ENCODE assay signal across 20 cellular contexts in genomic region chr1:110272045-110272444, GRCh38.
DNase-seq lines count a peak whose midpoint lies in the region; ATAC-seq, FAIRE-seq and TF ChIP-seq lines count a peak whose summit lies in the region.
"Had no signal": no experiment of that assay in that cellular context is flagged by ENCODE, and none has a peak within 500 bp of the region (broad histone marks: within the 10 kb centered on the region; RNA-seq: fewer than 3 reads in every experiment).

No MANE protein-coding gene starts in this region.

- H3K23me2 ChIP-seq in H1 (ENCODE audit: low read depth, low read length) = no peaks in the 10 kb centered on the region; the same call in 1 of the 2 replicates

- CTCF ChIA-PET in H1 (lab: Charles Lee; ENCODE audit: partially characterized antibody) = interaction anchor here (0.8 to 2.5 kb wide), 4 partner anchors 8 to 189 kb away, joined by 3 to 11 read pairs (median 4); no protein-coding TSS in a partner anchor

- H3K9me3 ChIP-seq in H1 (ENCODE audit: insufficient read depth in 2 of 2, low read depth in 1 of 2, low read length in 1 of 2) = no peaks in the 10 kb centered on the region
- H3K9me3 ChIP-seq: HAP-1 had no signal

- TF ChIP-seq CTCF in GM23338 (conservative IDR thresholded peaks at IDR 0.05; ENCODE audit: low read depth in 2 of 2) = no peak
- TF ChIP-seq CTCF in H1 (IDR thresholded peaks at IDR 0.05; ENCODE audit: control extremely low read depth in 1 of 3, insufficient read depth in 1 of 3, low read depth in 1 of 3, low read length in 3 of 3) = no peak

- DNase-seq in GM23338 (ENCODE audit: low spot score) (peak; percentile 26), H1 (ENCODE audit: low read depth in 1 of 2, low spot score in 2 of 2) (no peak), kidney tubule cell (ENCODE audit: low spot score) (peak; percentile 29), renal cortical epithelial cell (ENCODE audit: low read depth) (peak; percentile 56), AG08395 (ENCODE audit: low spot score) (no peak)
- no peak for DNase-seq in stimulated activated CD4-positive, alpha-beta T cell treated with anti-CD3 and anti-CD28 coated beads, Interleukin-1b, Interleukin-23, amount 100 ng/mL, for 48 hours
- DNase-seq in activated naive CD4-positive, alpha-beta T cell treated with Interleukin-2 at 50 U/mL for 16 hours = no peak
- DNase-seq: AML-193, GDM1, KBM-7, NCI-H1417, NCI-H187 treated with DMSO at 0.1 percent for 48 hours, NCI-H2227 treated with DMSO at 0.1 percent for 48 hours, NCI-H510A treated with DMSO at 0.1 percent for 48 hours, NCI-H82, OCI-M1, Right ventricle myocardium superior had no signal

- no peak for TF ChIP-seq POLR2A in H1 (IDR thresholded peaks at IDR 0.05; ENCODE audit: control extremely low read depth in 1 of 2, low read depth in 2 of 2, low read length in 2 of 2)

- H3K27ac ChIP-seq in GM23338 (ENCODE audit: low read depth) (no peak overlapping the region), H1 (ENCODE audit: low read depth, low read length) (no peak overlapping the region)
- H3K27ac ChIP-seq: C4-2B, SK-N-MC had no signal

- H3K9me3 Mint-ChIP-seq in GM23338 = no peaks in the 10 kb centered on the region

- no peak overlapping the region for H4K5ac ChIP-seq in H1 (ENCODE audit: insufficient read length, low read depth, low read length)

- no peak for TF ChIP-seq EP300 in H1 (IDR thresholded peaks at IDR 0.05; ENCODE audit: borderline replicate concordance in 1 of 2, low read depth in 2 of 2, low read length in 2 of 2)

- no peak; the same call in 2 of the 3 replicates for ATAC-seq in GM23338

- no peak for TF ChIP-seq RAD21 in H1 (IDR thresholded peaks at IDR 0.05 in 1 of 2, conservative IDR thresholded peaks at IDR 0.05 in 1 of 2; ENCODE audit: low read depth in 2 of 2, low read length in 2 of 2)

- H3K27ac Mint-ChIP-seq in GM23338 = no peak overlapping the region

- H3K4ac ChIP-seq in H1 (replicated peaks; ENCODE audit: insufficient read length, low read depth, low read length) = no peak overlapping the region

- H3K27me3 Mint-ChIP-seq in GM23338 (ENCODE audit: insufficient read depth, low read depth, poor library complexity) = no peaks in the 10 kb centered on the region

- POLR2A ChIA-PET in H1 (lab: Charles Lee; ENCODE audit: partially characterized antibody) = interaction anchor here (0.9 kb wide), 1 partner anchor 27 kb away, joined by 3 read pairs; no protein-coding TSS in a partner anchor

- H4K91ac ChIP-seq in H1 (replicated peaks; ENCODE audit: insufficient read length, low read length) = no peak overlapping the region

- no peak overlapping the region for H3K18ac ChIP-seq in H1 (ENCODE audit: extremely low read depth, low read length)

- H3K4me1 Mint-ChIP-seq in GM23338 = peaks cover 4% of the 10 kb centered on the region; the same call in 2 of the 3 replicates

- no peak overlapping the region for H3K14ac ChIP-seq in H1 (ENCODE audit: insufficient read length)

- H3K79me1 ChIP-seq in H1 (ENCODE audit: low read depth, low read length) = no peaks in the 10 kb centered on the region

- H3K79me2 ChIP-seq in GM23338 (replicated peaks; ENCODE audit: insufficient read depth) = no peaks in the 10 kb centered on the region
- H3K79me2 ChIP-seq in H1 (ENCODE audit: control insufficient read depth in 1 of 2, insufficient read depth in 2 of 2, low read length in 2 of 2) = no peaks in the 10 kb centered on the region

- H2BK20ac ChIP-seq in H1 (ENCODE audit: low read length) = no peak overlapping the region

- H3K9ac ChIP-seq in H1 (replicated peaks in 1 of 4; ENCODE audit: extremely low read depth in 1 of 4, low read depth in 3 of 4, low read length in 3 of 4) = no peak overlapping the region

- H3K4me3 ChIP-seq in GM23338 (no peak overlapping the region), H1 (ENCODE audit: extremely low read depth in 1 of 4, insufficient read depth in 2 of 4, low read depth in 3 of 4, low read length in 4 of 4) (no peak overlapping the region)
- H3K4me3 ChIP-seq: HAP-1, SK-N-MC had no signal

- H3F3A ChIP-seq in GM23338 (replicated peaks; ENCODE audit: low read depth) = no peaks in the 10 kb centered on the region

- no peak overlapping the region for H2AK5ac ChIP-seq in H1 (ENCODE audit: low read depth, low read length)

- H3K4me2 ChIP-seq in GM23338 = no peak overlapping the region
- no peak overlapping the region for H3K4me2 ChIP-seq in H1 (ENCODE audit: insufficient read depth in 1 of 2, low read depth in 2 of 2, low read length in 2 of 2)

- no peak overlapping the region for H2AFZ ChIP-seq in GM23338
- H2AFZ ChIP-seq in H1 (ENCODE audit: low read length) = no peak overlapping the region

- H3K9me2 ChIP-seq in GM23338 (ENCODE audit: insufficient read depth) = no peaks in the 10 kb centered on the region

- H3K4me3 Mint-ChIP-seq in GM23338 = no peak overlapping the region

- H4K8ac ChIP-seq in H1 (ENCODE audit: extremely low read depth, insufficient read depth, low read length) = no peak overlapping the region

- H3K4me1 ChIP-seq in GM23338 (ENCODE audit: insufficient read depth) (no peaks in the 10 kb centered on the region; the same call in 1 of the 2 replicates), H1 (replicated peaks in 1 of 4; ENCODE audit: control insufficient read depth in 3 of 4, insufficient read depth in 4 of 4, low read length in 3 of 4) (no peaks in the 10 kb centered on the region)
- H3K4me1 ChIP-seq: HAP-1 had no signal

- H3K56ac ChIP-seq in H1 (replicated peaks; ENCODE audit: insufficient read length, low read depth, low read length) = no peak overlapping the region

- H2BK5ac ChIP-seq in H1 (ENCODE audit: low read depth, low read length) = no peak overlapping the region

- H2BK12ac ChIP-seq in H1 (ENCODE audit: low read depth, low read length) = no peak overlapping the region; the same call in 1 of the 2 replicates

- no peak for FAIRE-seq in H1 (lab: Jason Lieb, UNC)

- no peaks in the 10 kb centered on the region for H3K36me3 Mint-ChIP-seq in GM23338 (ENCODE audit: low read depth)

- H3K23ac ChIP-seq in H1 (ENCODE audit: insufficient read length) = no peak overlapping the region

- no peaks in the 10 kb centered on the region for H3K27me3 ChIP-seq in GM23338 (ENCODE audit: insufficient read depth)
- H3K27me3 ChIP-seq in H1 (replicated peaks in 1 of 4; ENCODE audit: control insufficient read depth in 3 of 4, extremely low read depth in 1 of 4, insufficient read depth in 3 of 4, low read length in 3 of 4) = no peaks in the 10 kb centered on the region

- H4K20me1 ChIP-seq in GM23338 (replicated peaks; ENCODE audit: insufficient read depth) (no peaks in the 10 kb centered on the region), H1 (replicated peaks in 1 of 2; ENCODE audit: control insufficient read depth in 1 of 2, insufficient read depth in 2 of 2, low read length in 2 of 2) (no peaks in the 10 kb centered on the region)

- H3K36me3 ChIP-seq in GM23338 (ENCODE audit: insufficient read depth) (no peaks in the 10 kb centered on the region), H1 (ENCODE audit: control insufficient read depth in 2 of 4, insufficient read depth in 4 of 4, low read length in 3 of 4) (no peaks in the 10 kb centered on the region)
- H3K36me3 ChIP-seq: HAP-1 had no signal

- no peak overlapping the region for H2BK120ac ChIP-seq in H1 (replicated peaks; ENCODE audit: low read depth, low read length)

- H2BK15ac ChIP-seq in H1 (ENCODE audit: low read length) = no peak overlapping the region

TF ChIP-seq in H1, 55 proteins besides CTCF, POLR2A, EP300 and RAD21:
- TF ChIP-seq RXRA (IDR thresholded peaks at IDR 0.05; ENCODE audit: insufficient read depth, low read depth, low read length) (no peak), TEAD4 (IDR thresholded peaks at IDR 0.05; ENCODE audit: low read depth, low read length) (peak; percentile 52; the same call in 1 of the 2 replicates)

Comparison
In these comparisons a context has a peak if more than half of its experiments do, and no peak if none do; other contexts are left out.
1. DNase-seq: peak in GM23338 (single experiment), kidney tubule cell (single experiment) and renal cortical epithelial cell (single experiment); none in H1 (0 of 2), stimulated activated CD4-positive, alpha-beta T cell treated with anti-CD3 and anti-CD28 coated beads, Interleukin-1b, Interleukin-23, amount 100 ng/mL, for 48 hours (single experiment), AG08395 (single experiment) and activated naive CD4-positive, alpha-beta T cell treated with Interleukin-2 at 50 U/mL for 16 hours (single experiment).